ENCODE assay signal across 1 cellular context in genomic region chr12:1661553-1662335, GRCh38.
TF ChIP-seq lines count a peak whose summit lies in the region.

No MANE protein-coding gene starts in this region.

TF ChIP-seq in HepG2, 621 proteins besides CTCF, POLR2A, EP300 and RAD21 (continued from another document):
- peak; percentile 65; the same call in 1 of the 2 replicates for TF ChIP-seq ZNF710 (CRISPR knock-in tag; IDR thresholded peaks at IDR 0.05; ENCODE audit: borderline replicate concordance)
- no peak for TF ChIP-seq MAF1 (CRISPR knock-in tag; IDR thresholded peaks at IDR 0.05; ENCODE audit: borderline replicate concordance)
- TF ChIP-seq TBL1XR1 (IDR thresholded peaks at IDR 0.05; ENCODE audit: borderline replicate concordance, low read length, partially characterized antibody) = peak; percentile 20
- TF ChIP-seq TCF7 (IDR thresholded peaks at IDR 0.05; ENCODE audit: low read depth) = no peak
- TF ChIP-seq MIER3 (CRISPR knock-in tag; IDR thresholded peaks at IDR 0.05; ENCODE audit: borderline replicate concordance) = peak; percentile 45; the same call in 1 of the 2 replicates
- TF ChIP-seq NRL (CRISPR knock-in tag; IDR thresholded peaks at IDR 0.05; ENCODE audit: borderline replicate concordance) = no peak
- TF ChIP-seq RXRA (CRISPR knock-in tag; IDR thresholded peaks at IDR 0.05) = peak; percentile 35; the same call in 1 of the 2 replicates
- TF ChIP-seq ZNF777 (CRISPR knock-in tag; IDR thresholded peaks at IDR 0.05) = peak; percentile 37; the same call in 1 of the 2 replicates
- TF ChIP-seq PLSCR1 (CRISPR knock-in tag; IDR thresholded peaks at IDR 0.05; ENCODE audit: borderline replicate concordance) = no peak
- TF ChIP-seq NR2F6 (IDR thresholded peaks at IDR 0.05) = no peak
- TF ChIP-seq NR2F6 (CRISPR knock-in tag; IDR thresholded peaks at IDR 0.05) = peak; percentile 39; the same call in 1 of the 2 replicates
- peak; percentile 82 for TF ChIP-seq RBFOX2 (IDR thresholded peaks at IDR 0.05; ENCODE audit: low read depth, low read length)
- TF ChIP-seq RELA (CRISPR knock-in tag; IDR thresholded peaks at IDR 0.05) = no peak
- 0 out of 2 replicates have a peak, but pooled peaks have one; percentile 21 for TF ChIP-seq AHDC1 (CRISPR knock-in tag; IDR thresholded peaks at IDR 0.05; ENCODE audit: borderline replicate concordance)
- TF ChIP-seq HNRNPL (IDR thresholded peaks at IDR 0.05; ENCODE audit: low read depth, low read length) = peak; percentile 98
- TF ChIP-seq E2F2 (CRISPR knock-in tag; IDR thresholded peaks at IDR 0.05; ENCODE audit: borderline replicate concordance) = no peak
- TF ChIP-seq KDM6A (CRISPR knock-in tag; IDR thresholded peaks at IDR 0.05; ENCODE audit: low read depth) = no peak
- TF ChIP-seq ZBTB21 (CRISPR knock-in tag; IDR thresholded peaks at IDR 0.05) = 0 out of 2 replicates have a peak, but pooled peaks have one; percentile 18
- peak; percentile 99 for TF ChIP-seq HNRNPK (IDR thresholded peaks at IDR 0.05; ENCODE audit: low read depth, low read length, poor library complexity, severe bottlenecking)
- TF ChIP-seq BHLHE40 (IDR thresholded peaks at IDR 0.05; ENCODE audit: low read length) = peak; percentile 95
- no peak for TF ChIP-seq ZNF550 (CRISPR knock-in tag; IDR thresholded peaks at IDR 0.05; ENCODE audit: borderline replicate concordance)
- TF ChIP-seq ZNF776 (CRISPR knock-in tag; IDR thresholded peaks at IDR 0.05) = peak; percentile 89
- no peak for TF ChIP-seq ZNF136 (CRISPR knock-in tag; IDR thresholded peaks at IDR 0.05; ENCODE audit: low read depth)
- TF ChIP-seq NFIC (IDR thresholded peaks at IDR 0.05; ENCODE audit: low read length) = no peak
- no peak for TF ChIP-seq HNF4A (CRISPR knock-in tag; IDR thresholded peaks at IDR 0.05)
- no peak for TF ChIP-seq AKAP8 (CRISPR knock-in tag; IDR thresholded peaks at IDR 0.05)
- TF ChIP-seq ZNF10 (CRISPR knock-in tag; IDR thresholded peaks at IDR 0.05; ENCODE audit: borderline replicate concordance, low read depth) = no peak
- TF ChIP-seq ATM (IDR thresholded peaks at IDR 0.05; ENCODE audit: borderline replicate concordance) = no peak
- peak; percentile 24; the same call in 1 of the 2 replicates for TF ChIP-seq NCOA2 (CRISPR knock-in tag; IDR thresholded peaks at IDR 0.05)
- peak; percentile 74 for TF ChIP-seq POLR2G (IDR thresholded peaks at IDR 0.05; ENCODE audit: low read depth, low read length)
- no peak for TF ChIP-seq ZNF784 (CRISPR knock-in tag; IDR thresholded peaks at IDR 0.05; ENCODE audit: borderline replicate concordance)
- 0 out of 2 replicates have a peak, but pooled peaks have one; percentile 44 for TF ChIP-seq AHR (CRISPR knock-in tag; IDR thresholded peaks at IDR 0.05)
- TF ChIP-seq YEATS2 (CRISPR knock-in tag; IDR thresholded peaks at IDR 0.05; ENCODE audit: borderline replicate concordance) = no peak; the same call in 1 of the 2 replicates
- TF ChIP-seq HNRNPUL1 (IDR thresholded peaks at IDR 0.05; ENCODE audit: low read depth, low read length) = no peak
- TF ChIP-seq TEAD3 (CRISPR knock-in tag; optimal IDR thresholded peaks at IDR 0.05; ENCODE audit: borderline replicate concordance) = peak; percentile 59
- no peak for TF ChIP-seq HDAC2 (CRISPR knock-in tag; IDR thresholded peaks at IDR 0.05)
- TF ChIP-seq TRIM24 (CRISPR knock-in tag; IDR thresholded peaks at IDR 0.05) = no peak
- no peak for TF ChIP-seq DMTF1 (CRISPR knock-in tag; IDR thresholded peaks at IDR 0.05)
- TF ChIP-seq ZNF18 (CRISPR knock-in tag; IDR thresholded peaks at IDR 0.05; ENCODE audit: insufficient replicate concordance) = no peak
- TF ChIP-seq ZNF33B (CRISPR knock-in tag; IDR thresholded peaks at IDR 0.05) = no peak
- peak; percentile 73 for TF ChIP-seq ZFX (CRISPR knock-in tag; IDR thresholded peaks at IDR 0.05; ENCODE audit: low read depth)
- TF ChIP-seq JUNB (CRISPR knock-in tag; IDR thresholded peaks at IDR 0.05; ENCODE audit: borderline replicate concordance) = no peak
- no peak for TF ChIP-seq CCAR2 (optimal IDR thresholded peaks at IDR 0.05; ENCODE audit: low read depth, low read length)
- peak; percentile 67 for TF ChIP-seq KAT8 (CRISPR knock-in tag; IDR thresholded peaks at IDR 0.05)
- peak; percentile 44; the same call in 1 of the 2 replicates for TF ChIP-seq ETV5 (CRISPR knock-in tag; IDR thresholded peaks at IDR 0.05; ENCODE audit: borderline replicate concordance)
- TF ChIP-seq MIER2 (CRISPR knock-in tag; IDR thresholded peaks at IDR 0.05) = no peak
- TF ChIP-seq SOX13 (IDR thresholded peaks at IDR 0.05) = no peak; the same call in 1 of the 2 replicates
- TF ChIP-seq SOX13 (CRISPR knock-in tag; conservative IDR thresholded peaks at IDR 0.05 in 1 of 2, IDR thresholded peaks at IDR 0.05 in 1 of 2) = peak in 1 of 2 experiments; percentile 62; a peak in 2 of 4 replicates
- TF ChIP-seq SSRP1 (CRISPR knock-in tag; IDR thresholded peaks at IDR 0.05) = no peak
- TF ChIP-seq GLI4 (CRISPR knock-in tag; IDR thresholded peaks at IDR 0.05; ENCODE audit: borderline replicate concordance) = no peak
